Comparison of ENCODE assay signal across 24 cellular contexts in genomic region chr7:55690-56248, GRCh38.
DNase-seq lines count a peak whose midpoint lies in the region; ATAC-seq, FAIRE-seq and TF ChIP-seq lines count a peak whose summit lies in the region.
"Had no signal": no experiment of that assay in that cellular context is flagged by ENCODE, and none has a peak within 500 bp of the region (broad histone marks: within the 10 kb centered on the region; RNA-seq: fewer than 3 reads in every experiment).

No MANE protein-coding gene starts in this region.

- H3K9me3 ChIP-seq in HepG2 (ENCODE audit: low read length) (no peaks in the 10 kb centered on the region), thyroid gland (no peaks in the 10 kb centered on the region)
- H3K9me3 ChIP-seq: Peyer's patch, right lobe of liver, SJCRH30 had no signal

- no TSS peak for BruUV-seq in HepG2 (replicated peaks; lab: Mats Ljungman, UMichigan)

- H3K4me1 ChIP-seq in HepG2 (ENCODE audit: insufficient read depth, low read length) (no peaks in the 10 kb centered on the region), thyroid gland (peaks cover 47 to 49% of the 10 kb centered on the region in 2 donors)
- H3K4me1 ChIP-seq: Peyer's patch, right lobe of liver, SJCRH30 had no signal

- in situ Hi-C loops in HepG2 (cut with HindIII; ENCODE audit: extremely low pct_ligation_motif_present, low pct_unique_long_range_greater_than_20kb): no loop called here

- no peaks in the 10 kb centered on the region for H3K79me2 ChIP-seq in HepG2 (ENCODE audit: insufficient read depth, low read length)

- POLR2A ChIA-PET in WTC11 (lab: Charles Lee): no interaction called here
- POLR2A ChIA-PET in HepG2 (lab: Yijun Ruan, JAX): no interaction called here

- H2AFZ ChIP-seq in HepG2 (ENCODE audit: low read length): no peak overlapping the region

- intact Hi-C loops in HepG2 (cut with micrococcal nuclease; ENCODE audit: unreplicated experiment): no loop called here
- intact Hi-C loops in thyroid gland (cut with DNase I): no loop called here

- no peak overlapping the region for H3K4me3 ChIP-seq in HepG2 (replicated peaks in 1 of 3; ENCODE audit: insufficient read depth in 1 of 3, low read depth in 2 of 3, low read length in 3 of 3)
- H3K4me3 ChIP-seq in thyroid gland (replicated peaks in 1 of 3): no peak overlapping the region
- H3K4me3 ChIP-seq: Peyer's patch, right lobe of liver, SJCRH30 had no signal

- H3K36me3 ChIP-seq in HepG2 (replicated peaks in 1 of 2; ENCODE audit: control insufficient read depth in 1 of 2, insufficient read depth in 2 of 2, low read length in 2 of 2): no peaks in the 10 kb centered on the region
- no peaks in the 10 kb centered on the region for H3K36me3 ChIP-seq in thyroid gland
- H3K36me3 ChIP-seq: Peyer's patch, right lobe of liver, SJCRH30 had no signal

- TF ChIP-seq RAD21 in HepG2 (CRISPR knock-in tag; IDR thresholded peaks at IDR 0.05): no peak

- no peaks in the 10 kb centered on the region; the same call in 1 of the 2 replicates for H3K9me3 Mint-ChIP-seq in HFFc6
- peaks cover 14% of the 10 kb centered on the region for H3K9me3 Mint-ChIP-seq in WTC11
- H3K9me3 Mint-ChIP-seq: activated CD4-positive, alpha-beta T cell treated with anti-CD3 and anti-CD28 coated beads, Interleukin-2, amount 10 ng/mL, durations not matched to agents 24 days and 14 days; activated naive CD4-positive, alpha-beta T cell treated with anti-CD3 and anti-CD28 coated beads, Interleukin-2, amount 50 U/mL, for 24 hours; natural killer cell; stimulated activated naive CD8-positive, alpha-beta T cell treated with anti-CD3 and anti-CD28 coated beads, Interleukin-15, Interleukin-2, amounts not matched to agents 100 ng/mL and 50 ng/mL, for 24 hours had no signal

- 33% methylated on average over 7 of the region's 9 CpGs for WGBS in HepG2 (ENCODE audit: low lambda C conversion rate)
- 75 to 76% methylated on average over 9 of the region's 9 CpGs for WGBS in thyroid gland, 2 donors

- H3K27me3 Mint-ChIP-seq in HFFc6 (ENCODE audit: insufficient read depth) (peaks cover 15% of the 10 kb centered on the region), WTC11 (ENCODE audit: low read depth) (no peaks in the 10 kb centered on the region)
- H3K27me3 Mint-ChIP-seq: activated CD4-positive, alpha-beta T cell treated with anti-CD3 and anti-CD28 coated beads, Interleukin-2, amount 10 ng/mL, durations not matched to agents 24 days and 14 days; activated naive CD4-positive, alpha-beta T cell treated with anti-CD3 and anti-CD28 coated beads, Interleukin-2, amount 50 U/mL, for 24 hours; stimulated activated naive CD8-positive, alpha-beta T cell treated with anti-CD3 and anti-CD28 coated beads, Interleukin-15, Interleukin-2, amounts not matched to agents 100 ng/mL and 50 ng/mL, for 24 hours had no signal

- H3K27ac ChIP-seq in HepG2 (ENCODE audit: extremely low read length, insufficient read depth, low read length) (no peak overlapping the region), thyroid gland (peak overlapping the region; percentile 45 to 82 (median 75))
- H3K27ac ChIP-seq: Peyer's patch, right lobe of liver, SJCRH30 had no signal

- H3K4me3 Mint-ChIP-seq in HFFc6 (no peak overlapping the region), WTC11 (no peak overlapping the region)
- H3K4me3 Mint-ChIP-seq: activated CD4-positive, alpha-beta T cell treated with anti-CD3 and anti-CD28 coated beads, Interleukin-2, amount 10 ng/mL, durations not matched to agents 24 days and 14 days; activated naive CD4-positive, alpha-beta T cell treated with anti-CD3 and anti-CD28 coated beads, Interleukin-2, amount 50 U/mL, for 24 hours; CD14-positive monocyte; natural killer cell; stimulated activated naive CD8-positive, alpha-beta T cell treated with anti-CD3 and anti-CD28 coated beads, Interleukin-15, Interleukin-2, amounts not matched to agents 100 ng/mL and 50 ng/mL, for 24 hours had no signal

- TF ChIP-seq POLR2A in HepG2 (IDR thresholded peaks at IDR 0.05; ENCODE audit: insufficient read depth in 1 of 2, low read depth in 2 of 2, low read length in 2 of 2): no peak
- TF ChIP-seq POLR2A in thyroid gland (IDR thresholded peaks at IDR 0.05): no peak
- no peak for TF ChIP-seq POLR2A in H54 (IDR thresholded peaks at IDR 0.05; ENCODE audit: low read depth, low read length)

- H3K4me1 Mint-ChIP-seq in HFFc6 (ENCODE audit: low read depth): no peaks in the 10 kb centered on the region
- peaks cover 36% of the 10 kb centered on the region for H3K4me1 Mint-ChIP-seq in WTC11
- H3K4me1 Mint-ChIP-seq: activated CD4-positive, alpha-beta T cell treated with anti-CD3 and anti-CD28 coated beads, Interleukin-2, amount 10 ng/mL, durations not matched to agents 24 days and 14 days; activated naive CD4-positive, alpha-beta T cell treated with anti-CD3 and anti-CD28 coated beads, Interleukin-2, amount 50 U/mL, for 24 hours; natural killer cell had no signal

- no peaks in the 10 kb centered on the region for H4K20me1 ChIP-seq in HepG2 (ENCODE audit: insufficient read depth, low read length)

- H3K27ac Mint-ChIP-seq in HFFc6 (no peak overlapping the region), WTC11 (no peak overlapping the region)
- H3K27ac Mint-ChIP-seq: activated CD4-positive, alpha-beta T cell treated with anti-CD3 and anti-CD28 coated beads, Interleukin-2, amount 10 ng/mL, durations not matched to agents 24 days and 14 days; activated naive CD4-positive, alpha-beta T cell treated with anti-CD3 and anti-CD28 coated beads, Interleukin-2, amount 50 U/mL, for 24 hours; natural killer cell; stimulated activated naive CD8-positive, alpha-beta T cell treated with anti-CD3 and anti-CD28 coated beads, Interleukin-15, Interleukin-2, amounts not matched to agents 100 ng/mL and 50 ng/mL, for 24 hours had no signal

- peak; percentile 46 for ATAC-seq in WTC11
- peak; percentile 67 for ATAC-seq in HepG2
- no peak for ATAC-seq in HG02884 (IDR thresholded peaks at IDR 0.05; ENCODE audit: unreplicated experiment)
- ATAC-seq in GM18858 (IDR thresholded peaks at IDR 0.05; ENCODE audit: unreplicated experiment): no peak
- ATAC-seq: left lobe of liver, natural killer cell, right lobe of liver had no signal

- peak; percentile 15 for TF ChIP-seq CTCF in HFFc6 (IDR thresholded peaks at IDR 0.05)
- TF ChIP-seq CTCF in WTC11 (IDR thresholded peaks at IDR 0.05): no peak
- TF ChIP-seq CTCF in HepG2 (CRISPR knock-in tag; IDR thresholded peaks at IDR 0.05): no peak
- TF ChIP-seq CTCF in thyroid gland (IDR thresholded peaks at IDR 0.05): peak in 2 of 6 experiments; percentile 5 to 7

- H3K9ac ChIP-seq in HepG2 (ENCODE audit: insufficient read depth, low read depth, low read length): no peak overlapping the region

- no peaks in the 10 kb centered on the region for H3K36me3 Mint-ChIP-seq in HFFc6 (ENCODE audit: low read depth)
- peaks cover 2% of the 10 kb centered on the region; the same call in 1 of the 2 replicates for H3K36me3 Mint-ChIP-seq in WTC11
- H3K36me3 Mint-ChIP-seq: activated naive CD4-positive, alpha-beta T cell treated with anti-CD3 and anti-CD28 coated beads, Interleukin-2, amount 50 U/mL, for 24 hours; natural killer cell had no signal

- FAIRE-seq in HepG2 (lab: Jason Lieb, UNC): no peak
- no peak for FAIRE-seq in H54 (lab: Jason Lieb, UNC)
- FAIRE-seq: GM12891 had no signal

- TF ChIP-seq EP300 in HepG2 (IDR thresholded peaks at IDR 0.05; ENCODE audit: low read depth in 2 of 2, low read length in 2 of 2) (no peak), HepG2 (CRISPR knock-in tag; IDR thresholded peaks at IDR 0.05; ENCODE audit: borderline replicate concordance) (no peak)

- DNase-seq in HFFc6 (no peak), WTC11 (ENCODE audit: low spot score) (no peak), HepG2 (ENCODE audit: low spot score) (no peak), thyroid gland (peak in 1 of 2 donors; percentile 15), H54 (ENCODE audit: insufficient read length, low spot score) (no peak)
- DNase-seq: activated CD4-positive, alpha-beta T cell treated with anti-CD3 and anti-CD28 coated beads, Interleukin-2, amount 10 ng/mL, durations not matched to agents 24 days and 14 days; activated T-cell treated with anti-CD3 and anti-CD28 coated beads, Interleukin-2, amount 50 U/mL, for 48 hours; Calu3; dermis blood vessel endothelial cell; natural killer cell; NCI-H1048; NCI-H1694 treated with DMSO at 0.1 percent for 48 hours; NCI-H526; SJCRH30; stimulated activated CD4-positive, alpha-beta T cell treated with anti-CD3 and anti-CD28 coated beads, Interleukin-4, amount 100 ng/mL, for 4 hours had no signal

- H3K27me3 ChIP-seq in HepG2 (ENCODE audit: control insufficient read depth in 1 of 2, insufficient read depth in 2 of 2, low read length in 2 of 2): peaks cover 5 to 28% of the 10 kb centered on the region in 2 experiments; a peak in 3 of 5 replicates
- no peaks in the 10 kb centered on the region for H3K27me3 ChIP-seq in thyroid gland
- H3K27me3 ChIP-seq: Peyer's patch, right lobe of liver, SJCRH30 had no signal

- no peak overlapping the region for H3K4me2 ChIP-seq in HepG2 (ENCODE audit: low read depth, low read length)

- CTCF ChIA-PET in WTC11 (lab: Charles Lee) (interaction anchor here (0.6 to 1.8 kb wide), 12 partner anchors 8 to 211 kb away, joined by 3 to 11 read pairs (median 4); partner anchors contain the start of gene FAM20C), HepG2 (lab: Yijun Ruan, JAX; ENCODE audit: low intra/inter-chr PET ratio, low total read pairs) (no interaction called here)

TF ChIP-seq in WTC11, 78 proteins besides CTCF, POLR2A, EP300 and RAD21 (continues in another document):
- no peak for TF ChIP-seq FOXP1 (CRISPR knock-in tag; IDR thresholded peaks at IDR 0.05; ENCODE audit: borderline replicate concordance)
- TF ChIP-seq NR2C2 (CRISPR knock-in tag; IDR thresholded peaks at IDR 0.05): no peak
- TF ChIP-seq ELF4 (CRISPR knock-in tag; IDR thresholded peaks at IDR 0.05; ENCODE audit: low read depth): no peak

TF ChIP-seq in HepG2, 621 proteins besides CTCF, POLR2A, EP300 and RAD21:
- TF ChIP-seq ZNF343 (CRISPR knock-in tag; IDR thresholded peaks at IDR 0.05) (no peak), ZFAT (CRISPR knock-in tag; conservative IDR thresholded peaks at IDR 0.05) (no peak), MED8 (CRISPR knock-in tag; IDR thresholded peaks at IDR 0.05; ENCODE audit: insufficient replicate concordance) (no peak)

Comparison
In these comparisons a context has a peak if more than half of its experiments do, and no peak if none do; other contexts are left out.
1. ATAC-seq: peak in WTC11 (single experiment) and HepG2 (single experiment); none in HG02884 (single experiment) and GM18858 (single experiment).